9 cellular contexts compared by ENCODE assay signal in genomic region chr9:113152699-113153098, GRCh38. TPM values are rescaled to one million over a fixed set of nuclear protein-coding genes. Genes with fewer than 3 reads are reported as not detected.
DNase-seq lines count a peak whose midpoint lies in the region; ATAC-seq and TF ChIP-seq lines count a peak whose summit lies in the region.
"Had no signal": no experiment of that assay in that cellular context is flagged by ENCODE, and none has a peak within 500 bp of the region (broad histone marks: within the 10 kb centered on the region; RNA-seq: fewer than 3 reads in every experiment).

No MANE protein-coding gene starts in this region.

- no peak for ATAC-seq in activated T-cell treated with anti-CD3 and anti-CD28 coated beads, Interleukin-2, amount 50 U/mL, for 72 hours (replicated peaks in 1 of 2)
- no peak for ATAC-seq in activated CD8-positive, alpha-beta T cell treated with anti-CD3 and anti-CD28 coated beads for 36 hours
- ATAC-seq in thoracic aorta (ENCODE audit: insufficient number of reproducible peaks, low FRiP score, low read depth) = no peak
- no peak for ATAC-seq in sciatic nerve
- ATAC-seq: K562 had no signal

- peak overlapping the region in 1 of 2 donors; percentile 75 for H3K27ac ChIP-seq in thoracic aorta

- H3K4me3 Mint-ChIP-seq in activated T-cell treated with anti-CD3 and anti-CD28 coated beads, Interleukin-2, amount 50 U/mL, for 72 hours = peak overlapping the region; percentile 82 to 91
- H3K4me3 Mint-ChIP-seq in activated CD8-positive, alpha-beta T cell treated with anti-CD3 and anti-CD28 coated beads for 36 hours = peak overlapping the region; percentile 78

- POLR2A ChIA-PET in activated CD8-positive, alpha-beta T cell treated with anti-CD3 and anti-CD28 coated beads for 36 hours (lab: Charles Lee) = interaction anchor here (1.5 kb wide), 1 partner anchor 69 kb away, joined by 7 read pairs; the partner anchor contains the start of genes FKBP15 and SLC31A1

- peaks cover 7% of the 10 kb centered on the region for H3K27me3 Mint-ChIP-seq in activated T-cell treated with anti-CD3 and anti-CD28 coated beads, Interleukin-2, amount 50 U/mL, for 72 hours (ENCODE audit: low read depth)
- no peaks in the 10 kb centered on the region for H3K27me3 Mint-ChIP-seq in activated CD8-positive, alpha-beta T cell treated with anti-CD3 and anti-CD28 coated beads for 36 hours

- no peak overlapping the region for H3K27ac Mint-ChIP-seq in activated T-cell treated with anti-CD3 and anti-CD28 coated beads, Interleukin-2, amount 50 U/mL, for 72 hours
- H3K27ac Mint-ChIP-seq in activated CD8-positive, alpha-beta T cell treated with anti-CD3 and anti-CD28 coated beads for 36 hours = no peak overlapping the region

- H3K9me3 ChIP-seq in thoracic aorta = no peaks in the 10 kb centered on the region

- peaks cover 46% of the 10 kb centered on the region for H3K4me1 Mint-ChIP-seq in activated T-cell treated with anti-CD3 and anti-CD28 coated beads, Interleukin-2, amount 50 U/mL, for 72 hours (ENCODE audit: low read depth)
- H3K4me1 Mint-ChIP-seq in activated CD8-positive, alpha-beta T cell treated with anti-CD3 and anti-CD28 coated beads for 36 hours (ENCODE audit: low read depth) = peaks cover 38% of the 10 kb centered on the region

- H3K36me3 ChIP-seq in thoracic aorta = no peaks in the 10 kb centered on the region

- H3K4me3 ChIP-seq in thoracic aorta = peak overlapping the region; percentile 97
- H3K4me3 ChIP-seq: K562 had no signal

- TF ChIP-seq CTCF in activated CD8-positive, alpha-beta T cell treated with anti-CD3 and anti-CD28 coated beads for 36 hours (IDR thresholded peaks at IDR 0.05) = no peak
- TF ChIP-seq CTCF in thoracic aorta (IDR thresholded peaks at IDR 0.05) = no peak

- DNase-seq in activated T-cell treated with anti-CD3 and anti-CD28 coated beads, Interleukin-2, amount 50 U/mL, for 72 hours = no peak
- no peak for DNase-seq in activated T-cell treated with anti-CD3 and anti-CD28 coated beads for 4 hours
- no peak for DNase-seq in activated CD8-positive, alpha-beta T cell treated with anti-CD3 and anti-CD28 coated beads for 36 hours
- peak; percentile 73 for DNase-seq in kidney tubule cell (ENCODE audit: low spot score)
- DNase-seq in thoracic aorta (ENCODE audit: low spot score) = no peak
- DNase-seq in NCI-H524 treated with DMSO at 0.1 percent for 48 hours (lab: John Stamatoyannopoulos, UW) = no peak
- no peak for DNase-seq in sciatic nerve (ENCODE audit: low spot score)
- DNase-seq in NCI-H187 treated with DMSO at 0.1 percent for 48 hours (lab: John Stamatoyannopoulos, UW) = no peak

- no peaks in the 10 kb centered on the region for H3K9me3 Mint-ChIP-seq in activated T-cell treated with anti-CD3 and anti-CD28 coated beads, Interleukin-2, amount 50 U/mL, for 72 hours
- no peaks in the 10 kb centered on the region for H3K9me3 Mint-ChIP-seq in activated CD8-positive, alpha-beta T cell treated with anti-CD3 and anti-CD28 coated beads for 36 hours

- H3K36me3 Mint-ChIP-seq in activated T-cell treated with anti-CD3 and anti-CD28 coated beads, Interleukin-2, amount 50 U/mL, for 72 hours (ENCODE audit: insufficient read depth in 2 of 2) = peaks cover 0 to 3% of the 10 kb centered on the region in 2 donors
- no peaks in the 10 kb centered on the region for H3K36me3 Mint-ChIP-seq in activated CD8-positive, alpha-beta T cell treated with anti-CD3 and anti-CD28 coated beads for 36 hours (ENCODE audit: low read depth)

- peaks cover 4 to 27% of the 10 kb centered on the region in 2 donors for H3K4me1 ChIP-seq in thoracic aorta (ENCODE audit: control insufficient read depth in 1 of 2, low read depth in 2 of 2)

- no peaks in the 10 kb centered on the region for H3K27me3 ChIP-seq in thoracic aorta (replicated peaks; ENCODE audit: insufficient read depth)

- CTCF ChIA-PET in activated CD8-positive, alpha-beta T cell treated with anti-CD3 and anti-CD28 coated beads for 36 hours (lab: Charles Lee) = interaction anchor here (1.2 kb wide), 1 partner anchor 16 kb away, joined by 3 read pairs; no protein-coding TSS in a partner anchor

- intact Hi-C loops in activated CD8-positive, alpha-beta T cell treated with anti-CD3 and anti-CD28 coated beads for 36 hours (cut with micrococcal nuclease) = no loop called here
- intact Hi-C loops in sciatic nerve (cut with DNase I) = no loop called here

RNA-seq across cellular contexts. Expression of gene SLC31A2, which starts 1.9 kb away (rescaled TPM):
- 1 to 10 TPM; 3.9 to 4.2 TPM for total RNA-seq in activated T-cell treated with anti-CD3 and anti-CD28 coated beads, Interleukin-2, amount 50 U/mL, for 72 hours
- 1 to 10 TPM; 1.6 to 3.4 TPM for total RNA-seq in activated CD8-positive, alpha-beta T cell treated with anti-CD3 and anti-CD28 coated beads for 36 hours
- 10 to 100 TPM; 15.2 to 17.2 TPM for total RNA-seq in thoracic aorta
- total RNA-seq in sciatic nerve = 11.6 TPM
